ENCODE assay signal across 8 cellular contexts in the genomic region with DNA sequence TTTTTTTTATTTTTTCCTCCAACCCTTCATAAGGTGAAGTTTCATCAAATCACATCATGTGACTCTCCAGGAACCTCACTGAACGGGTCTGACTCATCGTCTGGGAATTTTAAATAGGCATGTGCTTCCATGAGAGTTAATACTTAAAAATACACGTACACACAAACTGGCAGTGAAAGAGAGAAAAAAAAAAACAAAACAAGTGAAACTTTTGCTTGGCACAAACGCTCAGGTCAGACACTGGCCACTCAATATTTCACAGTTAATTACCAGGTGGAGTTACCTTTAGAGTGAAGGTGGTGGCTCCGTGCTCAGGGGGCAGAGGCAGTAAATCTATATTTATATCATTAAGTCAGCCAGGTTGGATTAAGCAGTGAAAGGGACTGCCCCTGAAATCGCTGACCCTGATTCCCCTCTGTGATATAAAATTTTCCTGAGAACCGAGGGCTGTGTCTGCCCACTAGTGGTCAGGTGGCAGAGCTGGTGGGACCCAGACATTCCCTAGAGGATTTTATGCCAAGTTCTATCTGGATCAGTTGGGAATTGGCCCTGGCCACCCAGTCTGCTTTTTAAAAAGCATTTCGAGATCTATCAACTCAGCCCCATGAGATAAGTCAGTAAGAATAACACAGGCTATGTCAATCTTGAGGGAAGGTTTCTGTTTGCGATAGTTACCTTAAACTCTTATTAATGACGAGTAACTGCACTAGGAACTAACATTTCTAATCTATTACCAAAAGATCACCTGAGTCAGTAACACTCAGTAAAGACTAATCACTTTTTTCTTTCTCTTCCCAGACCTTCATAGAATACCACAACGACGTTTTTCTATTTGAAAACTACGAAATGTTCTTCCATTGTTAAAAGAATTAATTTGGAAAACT.
DNase-seq lines count a peak whose midpoint lies in the region; ATAC-seq, FAIRE-seq and TF ChIP-seq lines count a peak whose summit lies in the region.

No MANE protein-coding gene starts in this region.

- no peaks in the 10 kb centered on the region for H3K36me3 Mint-ChIP-seq in activated CD4-positive, alpha-beta memory T cell treated with anti-CD3 and anti-CD28 coated beads for 36 hours

- DNase-seq in COLO668 (lab: John Stamatoyannopoulos, UW; ENCODE audit: unreplicated experiment), result peak; percentile 25
- peak; percentile 69 for DNase-seq in HTR-8/SVneo (ENCODE audit: insufficient read length, low spot score)
- DNase-seq in SK-N-DZ (ENCODE audit: low spot score), result peak; percentile 64
- peak; percentile 97 to 98 for DNase-seq in foreskin keratinocyte
- DNase-seq in retina, result peak; percentile 67
- no peak for DNase-seq in activated CD4-positive, alpha-beta memory T cell treated with anti-CD3 and anti-CD28 coated beads for 36 hours

- H3K9me3 Mint-ChIP-seq in activated CD4-positive, alpha-beta memory T cell treated with anti-CD3 and anti-CD28 coated beads for 36 hours, result peaks cover 3% of the 10 kb centered on the region

- no peaks in the 10 kb centered on the region for H3K4me1 Mint-ChIP-seq in activated CD4-positive, alpha-beta memory T cell treated with anti-CD3 and anti-CD28 coated beads for 36 hours (ENCODE audit: low read depth)

- CTCF ChIA-PET in activated CD4-positive, alpha-beta memory T cell treated with anti-CD3 and anti-CD28 coated beads for 36 hours (lab: Charles Lee), result no interaction called here

- no peaks in the 10 kb centered on the region for H3K27me3 Mint-ChIP-seq in activated CD4-positive, alpha-beta memory T cell treated with anti-CD3 and anti-CD28 coated beads for 36 hours

- no peak overlapping the region for H3K27ac Mint-ChIP-seq in activated CD4-positive, alpha-beta memory T cell treated with anti-CD3 and anti-CD28 coated beads for 36 hours

- H3K27ac ChIP-seq in foreskin keratinocyte, result peak overlapping the region; percentile 93

- no peaks in the 10 kb centered on the region for H3K27me3 ChIP-seq in foreskin keratinocyte

- intact Hi-C loops in activated CD4-positive, alpha-beta memory T cell treated with anti-CD3 and anti-CD28 coated beads for 36 hours (cut with micrococcal nuclease), result no loop called here

- POLR2A ChIA-PET in activated CD4-positive, alpha-beta memory T cell treated with anti-CD3 and anti-CD28 coated beads for 36 hours (lab: Charles Lee), result no interaction called here

- no peak overlapping the region for H3K4me3 Mint-ChIP-seq in activated CD4-positive, alpha-beta memory T cell treated with anti-CD3 and anti-CD28 coated beads for 36 hours

- no peak for FAIRE-seq in HTR-8/SVneo (lab: Jason Lieb, UNC)

- peaks cover 20% of the 10 kb centered on the region for H3K4me1 ChIP-seq in foreskin keratinocyte

- ATAC-seq in foreskin keratinocyte, result peak; percentile 87
- ATAC-seq in HG02610 (IDR thresholded peaks at IDR 0.05; ENCODE audit: unreplicated experiment), result no peak
- ATAC-seq in HG03354 (IDR thresholded peaks at IDR 0.05; ENCODE audit: poor library complexity, severe bottlenecking, unreplicated experiment), result no peak

- TF ChIP-seq CTCF in foreskin keratinocyte (conservative IDR thresholded peaks at IDR 0.05), result peak; percentile 84
